10 cellular contexts compared by ENCODE assay signal in the genomic region with DNA sequence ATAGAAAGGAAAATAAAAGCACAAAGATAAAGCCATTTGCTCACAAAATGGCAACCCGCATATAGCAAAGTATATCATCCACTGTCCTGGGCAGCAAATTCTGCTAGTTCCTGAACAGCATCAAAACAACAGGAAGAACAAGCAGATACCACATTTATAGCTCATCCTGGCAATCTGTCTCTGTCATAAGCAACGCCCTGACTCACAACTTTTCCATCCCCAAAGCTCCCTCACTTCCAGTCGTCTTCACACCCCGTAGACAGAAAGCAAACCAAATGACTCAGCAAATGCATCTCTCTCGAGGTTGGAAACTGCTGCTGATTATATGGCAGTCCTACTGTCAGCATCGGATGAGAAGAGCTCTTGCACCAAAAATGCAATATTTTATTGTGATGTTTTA.
DNase-seq lines count a peak whose midpoint lies in the region; ATAC-seq and TF ChIP-seq lines count a peak whose summit lies in the region.
"Had no signal": no experiment of that assay in that cellular context is flagged by ENCODE, and none has a peak within 500 bp of the region (broad histone marks: within the 10 kb centered on the region; RNA-seq: fewer than 3 reads in every experiment).

No MANE protein-coding gene starts in this region.

- peak; percentile 56 for DNase-seq in activated CD4-positive, alpha-beta T cell treated with anti-CD3 and anti-CD28 coated beads for 48 hours
- DNase-seq in activated CD4-positive, alpha-beta T cell treated with anti-CD3 and anti-CD28 coated beads, Interleukin-2, amount 10 ng/mL, durations not matched to agents 7 days and 5 days = no peak
- DNase-seq in RPMI7951 (ENCODE audit: low read depth) (peak; percentile 94), fibroblast of pulmonary artery (ENCODE audit: low read depth) (peak; percentile 92), Peyer's patch (no peak), sciatic nerve (ENCODE audit: low spot score) (no peak)
- DNase-seq in stimulated activated CD8-positive, alpha-beta memory T cell treated with anti-CD3 and anti-CD28 coated beads, Interleukin-4, amount 100 ng/mL, for 48 hours = peak; percentile 31
- DNase-seq in activated CD4-positive, CD25-positive, alpha-beta regulatory T cell (lab: John Stamatoyannopoulos, UW) = no peak
- DNase-seq: CD4-positive, CD25-positive, alpha-beta regulatory T cell; NCI-H187 treated with DMSO at 0.1 percent for 48 hours had no signal

- H3K4me3 ChIP-seq in fibroblast of pulmonary artery (replicated peaks; ENCODE audit: low read depth, low read length) (no peak overlapping the region), Peyer's patch (no peak overlapping the region)

- H3K36me3 Mint-ChIP-seq in activated CD4-positive, alpha-beta T cell treated with anti-CD3 and anti-CD28 coated beads, Interleukin-2, amount 10 ng/mL, durations not matched to agents 7 days and 5 days (ENCODE audit: low read depth) = no peaks in the 10 kb centered on the region

- H3K27ac Mint-ChIP-seq in activated CD4-positive, alpha-beta T cell treated with anti-CD3 and anti-CD28 coated beads, Interleukin-2, amount 10 ng/mL, durations not matched to agents 7 days and 5 days = no peak overlapping the region

- TF ChIP-seq CTCF in fibroblast of pulmonary artery (IDR thresholded peaks at IDR 0.05; ENCODE audit: low read length, missing control alignments) (no peak), Peyer's patch (IDR thresholded peaks at IDR 0.05) (no peak)

- H3K4me3 Mint-ChIP-seq in activated CD4-positive, alpha-beta T cell treated with anti-CD3 and anti-CD28 coated beads, Interleukin-2, amount 10 ng/mL, durations not matched to agents 7 days and 5 days = no peak overlapping the region

- H3K9me3 Mint-ChIP-seq in activated CD4-positive, alpha-beta T cell treated with anti-CD3 and anti-CD28 coated beads, Interleukin-2, amount 10 ng/mL, durations not matched to agents 7 days and 5 days = peaks cover 7% of the 10 kb centered on the region

- H3K9me3 ChIP-seq in Peyer's patch = no peaks in the 10 kb centered on the region

- POLR2A ChIA-PET in activated CD4-positive, alpha-beta T cell treated with anti-CD3 and anti-CD28 coated beads, Interleukin-2, amount 10 ng/mL, durations not matched to agents 7 days and 5 days (lab: Charles Lee) = no interaction called here

- no peaks in the 10 kb centered on the region for H3K4me1 ChIP-seq in Peyer's patch

- peaks cover 16% of the 10 kb centered on the region for H3K4me1 Mint-ChIP-seq in activated CD4-positive, alpha-beta T cell treated with anti-CD3 and anti-CD28 coated beads, Interleukin-2, amount 10 ng/mL, durations not matched to agents 7 days and 5 days

- ATAC-seq in sciatic nerve = no peak

- no peaks in the 10 kb centered on the region for H3K36me3 ChIP-seq in Peyer's patch

- CTCF ChIA-PET in activated CD4-positive, alpha-beta T cell treated with anti-CD3 and anti-CD28 coated beads, Interleukin-2, amount 10 ng/mL, durations not matched to agents 7 days and 5 days (lab: Charles Lee) = no interaction called here

- H3K27ac ChIP-seq in Peyer's patch = no peak overlapping the region

- intact Hi-C loops in sciatic nerve (cut with DNase I) = no loop called here

- H3K27me3 Mint-ChIP-seq in activated CD4-positive, alpha-beta T cell treated with anti-CD3 and anti-CD28 coated beads, Interleukin-2, amount 10 ng/mL, durations not matched to agents 7 days and 5 days = no peaks in the 10 kb centered on the region
- H3K27me3 Mint-ChIP-seq: CD4-positive, CD25-positive, alpha-beta regulatory T cell had no signal

- TF ChIP-seq POLR2A in Peyer's patch (IDR thresholded peaks at IDR 0.05) = no peak

- H3K27me3 ChIP-seq in Peyer's patch = no peaks in the 10 kb centered on the region

Comparison
In these comparisons a context has a peak if more than half of its experiments do, and no peak if none do; other contexts are left out.
1. DNase-seq: peak in activated CD4-positive, alpha-beta T cell treated with anti-CD3 and anti-CD28 coated beads for 48 hours (single experiment), RPMI7951 (single experiment), fibroblast of pulmonary artery (single experiment) and stimulated activated CD8-positive, alpha-beta memory T cell treated with anti-CD3 and anti-CD28 coated beads, Interleukin-4, amount 100 ng/mL, for 48 hours (single experiment); none in activated CD4-positive, alpha-beta T cell treated with anti-CD3 and anti-CD28 coated beads, Interleukin-2, amount 10 ng/mL, durations not matched to agents 7 days and 5 days (single experiment), Peyer's patch (0 of 3), sciatic nerve (single experiment) and activated CD4-positive, CD25-positive, alpha-beta regulatory T cell (0 of 4).